29 cellular contexts compared by ENCODE assay signal in genomic region chr4:177400030-177400429, GRCh38. TPM values are rescaled to one million over a fixed set of nuclear protein-coding genes. Genes with fewer than 3 reads are reported as not detected.
DNase-seq lines count a peak whose midpoint lies in the region; ATAC-seq and TF ChIP-seq lines count a peak whose summit lies in the region.
"Had no signal": no experiment of that assay in that cellular context is flagged by ENCODE, and none has a peak within 500 bp of the region (broad histone marks: within the 10 kb centered on the region; RNA-seq: fewer than 3 reads in every experiment).

No MANE protein-coding gene starts in this region.

- H3K9me3 Mint-ChIP-seq in activated CD4-positive, alpha-beta T cell treated with anti-CD3 and anti-CD28 coated beads, Interleukin-2, amount 10 ng/mL, durations not matched to agents 7 days and 5 days: peaks cover 18% of the 10 kb centered on the region
- H3K9me3 Mint-ChIP-seq in T-cell: peaks cover 0 to 9% (median 0%) of the 10 kb centered on the region in 3 donors
- peaks cover 0 to 14% (median 6%) of the 10 kb centered on the region in 11 donors for H3K9me3 Mint-ChIP-seq in naive thymus-derived CD4-positive, alpha-beta T cell

- no peaks in the 10 kb centered on the region for H3K27me3 Mint-ChIP-seq in activated CD4-positive, alpha-beta T cell treated with anti-CD3 and anti-CD28 coated beads, Interleukin-2, amount 10 ng/mL, durations not matched to agents 7 days and 5 days
- no peaks in the 10 kb centered on the region for H3K27me3 Mint-ChIP-seq in T-cell
- peaks cover 0 to 8% (median 0%) of the 10 kb centered on the region in 5 donors for H3K27me3 Mint-ChIP-seq in naive thymus-derived CD4-positive, alpha-beta T cell

- CTCF ChIA-PET in activated CD4-positive, alpha-beta T cell treated with anti-CD3 and anti-CD28 coated beads, Interleukin-2, amount 10 ng/mL, durations not matched to agents 7 days and 5 days (lab: Charles Lee): no interaction called here
- CTCF ChIA-PET in T-cell (lab: Charles Lee): no interaction called here
- CTCF ChIA-PET in naive thymus-derived CD4-positive, alpha-beta T cell (lab: Charles Lee): no interaction called here

- H3K4me1 Mint-ChIP-seq in activated CD4-positive, alpha-beta T cell treated with anti-CD3 and anti-CD28 coated beads, Interleukin-2, amount 10 ng/mL, durations not matched to agents 7 days and 5 days: peaks cover 52% of the 10 kb centered on the region
- peaks cover 38 to 56% (median 40%) of the 10 kb centered on the region in 3 donors for H3K4me1 Mint-ChIP-seq in T-cell
- peaks cover 24 to 47% (median 35%) of the 10 kb centered on the region in 7 donors for H3K4me1 Mint-ChIP-seq in naive thymus-derived CD4-positive, alpha-beta T cell
- H3K4me1 Mint-ChIP-seq: naive B cell had no signal

- H3K4me3 Mint-ChIP-seq in activated CD4-positive, alpha-beta T cell treated with anti-CD3 and anti-CD28 coated beads, Interleukin-2, amount 10 ng/mL, durations not matched to agents 7 days and 5 days: no peak overlapping the region
- H3K4me3 Mint-ChIP-seq in T-cell: peak overlapping the region in 2 of 3 donors; percentile 18 to 85
- H3K4me3 Mint-ChIP-seq in naive thymus-derived CD4-positive, alpha-beta T cell: peak overlapping the region in 8 of 10 donors; percentile 7 to 74 (median 57)
- H3K4me3 Mint-ChIP-seq: activated naive CD4-positive, alpha-beta T cell treated with anti-CD3 and anti-CD28 coated beads for 36 hours; naive B cell had no signal

- in situ Hi-C loops in astrocyte of the cerebellum (cut with HindIII; ENCODE audit: low sequenced_read_pairs): no loop called here

- POLR2A ChIA-PET in activated CD4-positive, alpha-beta T cell treated with anti-CD3 and anti-CD28 coated beads, Interleukin-2, amount 10 ng/mL, durations not matched to agents 7 days and 5 days (lab: Charles Lee): no interaction called here
- POLR2A ChIA-PET in T-cell (lab: Charles Lee): no interaction called here
- POLR2A ChIA-PET in naive thymus-derived CD4-positive, alpha-beta T cell (lab: Charles Lee): no interaction called here

- no peak for DNase-seq in activated CD4-positive, alpha-beta T cell treated with anti-CD3 and anti-CD28 coated beads, Interleukin-2, amount 10 ng/mL, durations not matched to agents 7 days and 5 days
- DNase-seq in activated CD4-positive, alpha-beta T cell treated with anti-CD3 and anti-CD28 coated beads, Interleukin-2, amount 50 U/mL, for 48 hours: no peak
- DNase-seq in T-cell (no peak), astrocyte of the cerebellum (ENCODE audit: low read depth) (peak; percentile 22), NCI-H2107 (lab: John Stamatoyannopoulos, UW) (no peak)
- DNase-seq in naive thymus-derived CD4-positive, alpha-beta T cell: no peak
- DNase-seq: activated naive CD4-positive, alpha-beta T cell treated with anti-CD3 and anti-CD28 coated beads for 36 hours; activated T-cell treated with anti-CD3 and anti-CD28 coated beads, Interleukin-2, amount 50 U/mL, for 72 hours; caudate nucleus; GOT3; lower lobe of right lung; midbrain; MM.1S; naive B cell; NCI-H1417; NCI-H2029 treated with DMSO at 0.1 percent for 48 hours; NCI-H524 treated with DMSO at 0.1 percent for 48 hours; occipital lobe; psoas muscle; stimulated activated CD4-positive, alpha-beta T cell treated with anti-CD3 and anti-CD28 coated beads, Interleukin-12 subunit alpha, Interleukin-12 subunit beta, amount 100 ng/mL, for 4 hours; stimulated activated CD4-positive, alpha-beta T cell treated with anti-CD3 and anti-CD28 coated beads, Interleukin-2, amount 100 ng/mL, for 48 hours; thyroid gland had no signal

- H3K36me3 Mint-ChIP-seq in activated CD4-positive, alpha-beta T cell treated with anti-CD3 and anti-CD28 coated beads, Interleukin-2, amount 10 ng/mL, durations not matched to agents 7 days and 5 days (ENCODE audit: low read depth): peaks cover 25% of the 10 kb centered on the region
- H3K36me3 Mint-ChIP-seq in T-cell: no peaks in the 10 kb centered on the region
- H3K36me3 Mint-ChIP-seq in naive thymus-derived CD4-positive, alpha-beta T cell: peaks cover 0 to 17% (median 0%) of the 10 kb centered on the region in 5 donors
- H3K36me3 Mint-ChIP-seq: naive B cell had no signal

- peak overlapping the region; percentile 81 for H3K27ac Mint-ChIP-seq in activated CD4-positive, alpha-beta T cell treated with anti-CD3 and anti-CD28 coated beads, Interleukin-2, amount 10 ng/mL, durations not matched to agents 7 days and 5 days
- H3K27ac Mint-ChIP-seq in T-cell: peak overlapping the region; percentile 93
- peak overlapping the region; percentile 47 to 94 (median 86) for H3K27ac Mint-ChIP-seq in naive thymus-derived CD4-positive, alpha-beta T cell
- H3K27ac Mint-ChIP-seq: activated naive CD4-positive, alpha-beta T cell treated with anti-CD3 and anti-CD28 coated beads for 36 hours; activated T-cell treated with anti-CD3 and anti-CD28 coated beads, Interleukin-2, amount 50 U/mL, for 72 hours; naive B cell had no signal

- ATAC-seq in T-cell (replicated peaks in 1 of 4) (peak in 1 of 4 experiments; percentile 68), GM18867 (IDR thresholded peaks at IDR 0.05; ENCODE audit: unreplicated experiment) (no peak), HG03139 (IDR thresholded peaks at IDR 0.05; ENCODE audit: unreplicated experiment) (no peak)
- no peak for ATAC-seq in naive thymus-derived CD4-positive, alpha-beta T cell
- ATAC-seq: activated T-cell treated with anti-CD3 and anti-CD28 coated beads, Interleukin-2, amount 50 U/mL, for 72 hours; lower lobe of right lung; psoas muscle; sciatic nerve had no signal

- H3K36me3 ChIP-seq in naive thymus-derived CD4-positive, alpha-beta T cell (ENCODE audit: control insufficient read depth in 2 of 3, insufficient read depth in 3 of 3, low read length in 3 of 3): no peaks in the 10 kb centered on the region
- H3K36me3 ChIP-seq: ascending aorta, lower lobe of right lung, thyroid gland, vagina had no signal

- no peaks in the 10 kb centered on the region for H3K27me3 ChIP-seq in naive thymus-derived CD4-positive, alpha-beta T cell (ENCODE audit: control insufficient read depth in 2 of 2, insufficient read depth in 2 of 2, low read length in 2 of 2)
- H3K27me3 ChIP-seq: ascending aorta, hepatocyte, thyroid gland, vagina had no signal

- no peak overlapping the region for H3K4me3 ChIP-seq in astrocyte of the cerebellum (ENCODE audit: low read depth, low read length)
- H3K4me3 ChIP-seq in naive thymus-derived CD4-positive, alpha-beta T cell (ENCODE audit: low read length): no peak overlapping the region
- H3K4me3 ChIP-seq: ascending aorta, hepatocyte, lower lobe of right lung, psoas muscle, thyroid gland, vagina had no signal

- H3K9me3 ChIP-seq in naive thymus-derived CD4-positive, alpha-beta T cell (ENCODE audit: control insufficient read depth in 2 of 3, low read length in 3 of 3): no peaks in the 10 kb centered on the region
- H3K9me3 ChIP-seq: ascending aorta, lower lobe of right lung, psoas muscle, thyroid gland, vagina had no signal

- peaks cover 14 to 25% of the 10 kb centered on the region in 2 donors for H3K4me1 ChIP-seq in naive thymus-derived CD4-positive, alpha-beta T cell (ENCODE audit: control insufficient read depth in 2 of 2, insufficient read depth in 2 of 2, low read length in 2 of 2)
- H3K4me1 ChIP-seq: ascending aorta, lower lobe of right lung, psoas muscle, thyroid gland, vagina had no signal

- no peak overlapping the region for H3K27ac ChIP-seq in naive thymus-derived CD4-positive, alpha-beta T cell (ENCODE audit: low read depth, low read length)
- H3K27ac ChIP-seq: ascending aorta, hepatocyte, KMS-11, lower lobe of right lung, psoas muscle, thyroid gland, vagina had no signal

- intact Hi-C loops in naive thymus-derived CD4-positive, alpha-beta T cell (cut with micrococcal nuclease): loop anchor here in 1 of 2 donors (5.0 kb wide), 1 partner anchor 33 kb away; no protein-coding TSS in a partner anchor

- no peak for TF ChIP-seq CTCF in astrocyte of the cerebellum (IDR thresholded peaks at IDR 0.05; ENCODE audit: low read depth, low read length, missing control alignments)

RNA-seq across cellular contexts. Expression of gene AGA, which starts 42.2 kb away (rescaled TPM):
- total RNA-seq in activated CD4-positive, alpha-beta T cell treated with anti-CD3 and anti-CD28 coated beads, Interleukin-2, amount 10 ng/mL, durations not matched to agents 7 days and 5 days: 10 to 100 TPM; 26.0 to 29.0 TPM
- 10 to 100 TPM; 19.7 to 28.2 (median 25.5) TPM for total RNA-seq in T-cell
- 10 to 100 TPM; 20.4 to 28.4 (median 24.0) TPM for total RNA-seq in naive thymus-derived CD4-positive, alpha-beta T cell
- 10 to 100 TPM; 27.0 to 32.8 TPM for polyA plus RNA-seq in naive thymus-derived CD4-positive, alpha-beta T cell
